1 cellular context compared by ENCODE assay signal in the genomic region with DNA sequence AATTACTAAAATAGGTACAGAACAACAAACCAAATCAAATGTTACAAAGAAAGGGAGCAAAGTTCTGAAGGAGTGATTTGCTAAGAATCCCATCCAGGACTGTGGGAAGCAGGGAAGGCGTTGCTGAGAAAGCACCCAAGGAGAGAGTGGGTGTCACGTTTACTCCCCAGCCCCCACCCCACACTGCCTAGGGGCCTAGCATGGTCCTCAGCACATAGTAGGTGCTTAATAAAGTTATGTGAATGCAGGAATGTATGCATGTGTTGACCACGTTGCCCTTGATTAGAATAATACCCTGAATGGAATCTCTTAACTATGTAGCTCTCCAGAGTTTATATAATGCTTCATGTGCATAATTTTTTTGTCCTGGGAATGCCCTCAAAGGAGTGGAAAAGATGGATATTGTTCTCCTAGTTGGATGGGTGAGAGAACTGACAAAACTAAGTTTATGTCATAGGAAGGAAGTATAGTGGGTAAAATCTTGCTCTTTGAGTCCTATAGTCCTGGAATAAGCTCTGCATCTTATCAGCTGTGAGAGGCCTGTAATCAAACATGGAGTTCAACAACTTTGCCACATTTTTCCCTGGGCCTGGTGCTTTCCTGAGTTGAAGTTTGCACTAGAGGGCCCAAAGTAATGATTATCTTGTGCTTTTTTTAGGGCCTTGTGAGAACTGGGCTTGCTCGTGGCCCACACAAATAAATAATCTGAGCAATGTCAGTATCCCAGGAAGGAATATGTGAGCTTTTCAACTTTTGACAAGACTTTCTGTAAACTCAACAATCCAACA.
TF ChIP-seq lines count a peak whose summit lies in the region.

No MANE protein-coding gene starts in this region.

TF ChIP-seq in HepG2, 621 proteins besides CTCF, POLR2A, EP300 and RAD21 (continued from another document):
- TF ChIP-seq STAT5B (CRISPR knock-in tag; IDR thresholded peaks at IDR 0.05), result no peak
